ENCODE assay signal across 3 cellular contexts in the genomic region with DNA sequence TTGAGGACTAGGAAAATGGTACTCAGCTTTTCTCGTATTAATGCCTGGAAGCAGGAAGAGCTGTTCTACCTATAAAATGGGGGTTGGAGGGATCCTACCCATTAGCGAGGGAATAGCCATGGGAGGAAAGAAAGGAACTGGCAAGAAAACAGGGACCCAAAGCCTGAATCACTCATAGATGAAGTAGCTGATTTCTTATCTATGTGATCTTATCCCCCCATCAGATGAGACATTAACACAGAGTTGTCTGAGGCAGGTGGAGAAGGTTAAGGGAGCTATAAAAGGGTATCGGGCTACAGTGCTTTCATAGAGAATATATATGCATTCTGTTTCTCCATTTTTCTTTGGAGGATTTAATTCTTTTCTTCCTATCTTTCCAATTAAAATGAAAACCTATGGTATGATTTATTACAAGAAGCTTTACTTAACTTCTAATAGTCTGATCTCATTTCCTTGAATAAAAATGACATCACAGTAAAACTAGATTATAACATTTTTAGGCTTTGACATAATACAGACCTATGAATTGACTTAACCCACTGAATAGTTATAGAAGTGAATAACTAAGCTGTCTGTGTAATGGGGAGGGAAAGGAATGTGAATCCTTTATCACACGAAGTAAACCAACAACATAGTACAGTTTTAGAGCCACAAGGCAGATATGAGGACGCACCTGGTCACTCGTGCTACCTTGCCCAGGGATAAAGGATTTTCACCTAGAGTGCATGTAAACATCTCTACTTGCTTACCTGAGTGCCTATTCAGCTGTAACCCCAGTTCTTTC.
TF ChIP-seq lines count a peak whose summit lies in the region.

No MANE protein-coding gene starts in this region.

TF ChIP-seq in SK-N-SH treated with all-trans-retinoic acid at 6 μM for 48 hours, 23 proteins besides CTCF, POLR2A, EP300 and RAD21 (continued from another document):
- TF ChIP-seq, protein P1, sequence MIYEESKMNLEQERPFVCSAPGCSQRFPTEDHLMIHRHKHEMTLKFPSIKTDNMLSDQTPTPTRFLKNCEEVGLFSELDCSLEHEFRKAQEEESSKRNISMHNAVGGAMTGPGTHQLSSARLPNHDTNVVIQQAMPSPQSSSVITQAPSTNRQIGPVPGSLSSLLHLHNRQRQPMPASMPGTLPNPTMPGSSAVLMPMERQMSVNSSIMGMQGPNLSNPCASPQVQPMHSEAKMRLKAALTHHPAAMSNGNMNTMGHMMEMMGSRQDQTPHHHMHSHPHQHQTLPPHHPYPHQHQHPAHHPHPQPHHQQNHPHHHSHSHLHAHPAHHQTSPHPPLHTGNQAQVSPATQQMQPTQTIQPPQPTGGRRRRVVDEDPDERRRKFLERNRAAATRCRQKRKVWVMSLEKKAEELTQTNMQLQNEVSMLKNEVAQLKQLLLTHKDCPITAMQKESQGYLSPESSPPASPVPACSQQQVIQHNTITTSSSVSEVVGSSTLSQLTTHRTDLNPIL (CRISPR knock-in tag; IDR thresholded peaks at IDR 0.05; ENCODE audit: low read depth): peak; percentile 97
- TF ChIP-seq ZC3H10 (CRISPR knock-in tag; IDR thresholded peaks at IDR 0.05): no peak
- no peak for TF ChIP-seq RARB (CRISPR knock-in tag; IDR thresholded peaks at IDR 0.05)
- TF ChIP-seq ZFP3 (CRISPR knock-in tag; IDR thresholded peaks at IDR 0.05): 0 out of 2 replicates have a peak, but pooled peaks have one; percentile 2
- TF ChIP-seq ISL1 (CRISPR knock-in tag; IDR thresholded peaks at IDR 0.05): peak; percentile 93
- no peak for TF ChIP-seq ZNF70 (CRISPR knock-in tag; IDR thresholded peaks at IDR 0.05)
- TF ChIP-seq, protein P2, sequence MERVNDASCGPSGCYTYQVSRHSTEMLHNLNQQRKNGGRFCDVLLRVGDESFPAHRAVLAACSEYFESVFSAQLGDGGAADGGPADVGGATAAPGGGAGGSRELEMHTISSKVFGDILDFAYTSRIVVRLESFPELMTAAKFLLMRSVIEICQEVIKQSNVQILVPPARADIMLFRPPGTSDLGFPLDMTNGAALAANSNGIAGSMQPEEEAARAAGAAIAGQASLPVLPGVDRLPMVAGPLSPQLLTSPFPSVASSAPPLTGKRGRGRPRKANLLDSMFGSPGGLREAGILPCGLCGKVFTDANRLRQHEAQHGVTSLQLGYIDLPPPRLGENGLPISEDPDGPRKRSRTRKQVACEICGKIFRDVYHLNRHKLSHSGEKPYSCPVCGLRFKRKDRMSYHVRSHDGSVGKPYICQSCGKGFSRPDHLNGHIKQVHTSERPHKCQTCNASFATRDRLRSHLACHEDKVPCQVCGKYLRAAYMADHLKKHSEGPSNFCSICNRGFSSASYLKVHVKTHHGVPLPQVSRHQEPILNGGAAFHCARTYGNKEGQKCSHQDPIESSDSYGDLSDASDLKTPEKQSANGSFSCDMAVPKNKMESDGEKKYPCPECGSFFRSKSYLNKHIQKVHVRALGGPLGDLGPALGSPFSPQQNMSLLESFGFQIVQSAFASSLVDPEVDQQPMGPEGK (CRISPR knock-in tag; IDR thresholded peaks at IDR 0.05; ENCODE audit: borderline replicate concordance): no peak
- no peak for TF ChIP-seq ESRRG (CRISPR knock-in tag; IDR thresholded peaks at IDR 0.05)
- peak; percentile 54 for TF ChIP-seq ZNF8 (CRISPR knock-in tag; IDR thresholded peaks at IDR 0.05)
- no peak for TF ChIP-seq TCF4 (CRISPR knock-in tag; IDR thresholded peaks at IDR 0.05; ENCODE audit: borderline replicate concordance)
- no peak for TF ChIP-seq GLIS3 (CRISPR knock-in tag; IDR thresholded peaks at IDR 0.05)

TF ChIP-seq in SK-N-SH, 30 proteins besides CTCF, POLR2A, EP300 and RAD21 (continued from another document):
- TF ChIP-seq, protein P3, sequence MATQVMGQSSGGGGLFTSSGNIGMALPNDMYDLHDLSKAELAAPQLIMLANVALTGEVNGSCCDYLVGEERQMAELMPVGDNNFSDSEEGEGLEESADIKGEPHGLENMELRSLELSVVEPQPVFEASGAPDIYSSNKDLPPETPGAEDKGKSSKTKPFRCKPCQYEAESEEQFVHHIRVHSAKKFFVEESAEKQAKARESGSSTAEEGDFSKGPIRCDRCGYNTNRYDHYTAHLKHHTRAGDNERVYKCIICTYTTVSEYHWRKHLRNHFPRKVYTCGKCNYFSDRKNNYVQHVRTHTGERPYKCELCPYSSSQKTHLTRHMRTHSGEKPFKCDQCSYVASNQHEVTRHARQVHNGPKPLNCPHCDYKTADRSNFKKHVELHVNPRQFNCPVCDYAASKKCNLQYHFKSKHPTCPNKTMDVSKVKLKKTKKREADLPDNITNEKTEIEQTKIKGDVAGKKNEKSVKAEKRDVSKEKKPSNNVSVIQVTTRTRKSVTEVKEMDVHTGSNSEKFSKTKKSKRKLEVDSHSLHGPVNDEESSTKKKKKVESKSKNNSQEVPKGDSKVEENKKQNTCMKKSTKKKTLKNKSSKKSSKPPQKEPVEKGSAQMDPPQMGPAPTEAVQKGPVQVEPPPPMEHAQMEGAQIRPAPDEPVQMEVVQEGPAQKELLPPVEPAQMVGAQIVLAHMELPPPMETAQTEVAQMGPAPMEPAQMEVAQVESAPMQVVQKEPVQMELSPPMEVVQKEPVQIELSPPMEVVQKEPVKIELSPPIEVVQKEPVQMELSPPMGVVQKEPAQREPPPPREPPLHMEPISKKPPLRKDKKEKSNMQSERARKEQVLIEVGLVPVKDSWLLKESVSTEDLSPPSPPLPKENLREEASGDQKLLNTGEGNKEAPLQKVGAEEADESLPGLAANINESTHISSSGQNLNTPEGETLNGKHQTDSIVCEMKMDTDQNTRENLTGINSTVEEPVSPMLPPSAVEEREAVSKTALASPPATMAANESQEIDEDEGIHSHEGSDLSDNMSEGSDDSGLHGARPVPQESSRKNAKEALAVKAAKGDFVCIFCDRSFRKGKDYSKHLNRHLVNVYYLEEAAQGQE (IDR thresholded peaks at IDR 0.05; ENCODE audit: low read depth, low read length): no peak
- TF ChIP-seq FOXJ3 (CRISPR knock-in tag; IDR thresholded peaks at IDR 0.05): no peak
- TF ChIP-seq TAF1 (IDR thresholded peaks at IDR 0.05; ENCODE audit: borderline replicate concordance, low read depth, low read length): no peak
- no peak for TF ChIP-seq MXI1 (IDR thresholded peaks at IDR 0.05; ENCODE audit: low read depth, low read length)
- TF ChIP-seq FOSL2 (IDR thresholded peaks at IDR 0.05; ENCODE audit: borderline replicate concordance, low read depth): no peak
- TF ChIP-seq TEAD4 (IDR thresholded peaks at IDR 0.05; ENCODE audit: borderline replicate concordance, insufficient read depth): no peak
- no peak for TF ChIP-seq FOXM1 (IDR thresholded peaks at IDR 0.05; ENCODE audit: low read depth)
- TF ChIP-seq GABPA (IDR thresholded peaks at IDR 0.05; ENCODE audit: low read depth): no peak
- no peak for TF ChIP-seq TCF12 (IDR thresholded peaks at IDR 0.05)
- TF ChIP-seq, protein P4, sequence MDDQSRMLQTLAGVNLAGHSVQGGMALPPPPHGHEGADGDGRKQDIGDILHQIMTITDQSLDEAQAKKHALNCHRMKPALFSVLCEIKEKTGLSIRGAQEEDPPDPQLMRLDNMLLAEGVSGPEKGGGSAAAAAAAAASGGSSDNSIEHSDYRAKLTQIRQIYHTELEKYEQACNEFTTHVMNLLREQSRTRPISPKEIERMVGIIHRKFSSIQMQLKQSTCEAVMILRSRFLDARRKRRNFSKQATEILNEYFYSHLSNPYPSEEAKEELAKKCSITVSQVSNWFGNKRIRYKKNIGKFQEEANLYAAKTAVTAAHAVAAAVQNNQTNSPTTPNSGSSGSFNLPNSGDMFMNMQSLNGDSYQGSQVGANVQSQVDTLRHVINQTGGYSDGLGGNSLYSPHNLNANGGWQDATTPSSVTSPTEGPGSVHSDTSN (IDR thresholded peaks at IDR 0.05): no peak
- TF ChIP-seq, protein P5, sequence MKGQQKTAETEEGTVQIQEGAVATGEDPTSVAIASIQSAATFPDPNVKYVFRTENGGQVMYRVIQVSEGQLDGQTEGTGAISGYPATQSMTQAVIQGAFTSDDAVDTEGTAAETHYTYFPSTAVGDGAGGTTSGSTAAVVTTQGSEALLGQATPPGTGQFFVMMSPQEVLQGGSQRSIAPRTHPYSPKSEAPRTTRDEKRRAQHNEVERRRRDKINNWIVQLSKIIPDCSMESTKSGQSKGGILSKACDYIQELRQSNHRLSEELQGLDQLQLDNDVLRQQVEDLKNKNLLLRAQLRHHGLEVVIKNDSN (IDR thresholded peaks at IDR 0.05; ENCODE audit: borderline replicate concordance, low read depth): no peak
- no peak for TF ChIP-seq ELF1 (IDR thresholded peaks at IDR 0.05)

TF ChIP-seq in HEK293, 187 proteins besides CTCF, POLR2A, EP300 and RAD21 (continued from another document):
- TF ChIP-seq, protein P6, sequence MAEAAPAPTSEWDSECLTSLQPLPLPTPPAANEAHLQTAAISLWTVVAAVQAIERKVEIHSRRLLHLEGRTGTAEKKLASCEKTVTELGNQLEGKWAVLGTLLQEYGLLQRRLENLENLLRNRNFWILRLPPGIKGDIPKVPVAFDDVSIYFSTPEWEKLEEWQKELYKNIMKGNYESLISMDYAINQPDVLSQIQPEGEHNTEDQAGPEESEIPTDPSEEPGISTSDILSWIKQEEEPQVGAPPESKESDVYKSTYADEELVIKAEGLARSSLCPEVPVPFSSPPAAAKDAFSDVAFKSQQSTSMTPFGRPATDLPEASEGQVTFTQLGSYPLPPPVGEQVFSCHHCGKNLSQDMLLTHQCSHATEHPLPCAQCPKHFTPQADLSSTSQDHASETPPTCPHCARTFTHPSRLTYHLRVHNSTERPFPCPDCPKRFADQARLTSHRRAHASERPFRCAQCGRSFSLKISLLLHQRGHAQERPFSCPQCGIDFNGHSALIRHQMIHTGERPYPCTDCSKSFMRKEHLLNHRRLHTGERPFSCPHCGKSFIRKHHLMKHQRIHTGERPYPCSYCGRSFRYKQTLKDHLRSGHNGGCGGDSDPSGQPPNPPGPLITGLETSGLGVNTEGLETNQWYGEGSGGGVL (tag by site-specific recombination; IDR thresholded peaks at IDR 0.05): no peak
- TF ChIP-seq, protein P7, sequence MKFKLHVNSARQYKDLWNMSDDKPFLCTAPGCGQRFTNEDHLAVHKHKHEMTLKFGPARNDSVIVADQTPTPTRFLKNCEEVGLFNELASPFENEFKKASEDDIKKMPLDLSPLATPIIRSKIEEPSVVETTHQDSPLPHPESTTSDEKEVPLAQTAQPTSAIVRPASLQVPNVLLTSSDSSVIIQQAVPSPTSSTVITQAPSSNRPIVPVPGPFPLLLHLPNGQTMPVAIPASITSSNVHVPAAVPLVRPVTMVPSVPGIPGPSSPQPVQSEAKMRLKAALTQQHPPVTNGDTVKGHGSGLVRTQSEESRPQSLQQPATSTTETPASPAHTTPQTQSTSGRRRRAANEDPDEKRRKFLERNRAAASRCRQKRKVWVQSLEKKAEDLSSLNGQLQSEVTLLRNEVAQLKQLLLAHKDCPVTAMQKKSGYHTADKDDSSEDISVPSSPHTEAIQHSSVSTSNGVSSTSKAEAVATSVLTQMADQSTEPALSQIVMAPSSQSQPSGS (tag by site-specific recombination; IDR thresholded peaks at IDR 0.05; ENCODE audit: low read depth): peak; percentile 77
- TF ChIP-seq ZNF366 (tag by site-specific recombination; conservative IDR thresholded peaks at IDR 0.05): peak; percentile 44
